In the genomic region with DNA sequence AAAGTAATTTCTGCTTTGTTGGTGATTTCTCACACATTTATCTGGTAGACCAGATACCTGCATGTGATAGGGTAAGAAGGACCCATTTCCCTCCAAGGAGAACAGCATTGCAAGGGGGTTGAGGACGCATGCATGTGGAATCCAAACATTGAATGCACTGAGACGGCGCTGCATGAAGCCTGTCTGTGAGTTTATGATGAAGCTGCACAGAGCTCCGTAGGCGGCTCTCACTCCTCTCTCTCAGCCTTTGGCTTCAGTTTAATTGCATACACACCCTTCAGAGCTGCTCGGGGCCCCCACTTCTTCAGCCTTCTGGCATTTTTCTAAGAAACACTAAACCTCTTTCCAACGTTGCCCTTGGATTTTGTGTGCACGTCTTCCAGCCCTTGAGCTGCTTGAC, we compare ENCODE assay signal across 18 cellular contexts.
DNase-seq lines count a peak whose midpoint lies in the region; ATAC-seq, FAIRE-seq and TF ChIP-seq lines count a peak whose summit lies in the region.
"Had no signal": no experiment of that assay in that cellular context is flagged by ENCODE, and none has a peak within 500 bp of the region (broad histone marks: within the 10 kb centered on the region; RNA-seq: fewer than 3 reads in every experiment).

No MANE protein-coding gene starts in this region.

- H3K27me3 Mint-ChIP-seq in natural killer cell (ENCODE audit: low read depth in 2 of 2) (no peaks in the 10 kb centered on the region), endothelial cell (ENCODE audit: unreplicated experiment) (peaks cover 3% of the 10 kb centered on the region), nephron progenitor cell (ENCODE audit: low read depth, poor library complexity) (no peaks in the 10 kb centered on the region)
- H3K27me3 Mint-ChIP-seq in natural killer cell treated with Interleukin-12 subunit alpha and Interleukin-12 subunit beta and Interleukin-15 and Interleukin-18, amount 100 ng/mL, for 72 hours = no peaks in the 10 kb centered on the region

- peak overlapping the region in 1 of 2 donors; percentile 80 for H3K27ac Mint-ChIP-seq in natural killer cell
- H3K27ac Mint-ChIP-seq in natural killer cell treated with Interleukin-12 subunit alpha and Interleukin-12 subunit beta and Interleukin-15 and Interleukin-18, amount 100 ng/mL, for 72 hours = peak overlapping the region in 1 of 2 donors; percentile 85
- H3K27ac Mint-ChIP-seq in endothelial cell (ENCODE audit: unreplicated experiment) = no peak overlapping the region
- no peak overlapping the region for H3K27ac Mint-ChIP-seq in nephron progenitor cell
- H3K27ac Mint-ChIP-seq: HFFc6 had no signal

- H3K36me3 Mint-ChIP-seq in natural killer cell = no peaks in the 10 kb centered on the region
- H3K36me3 Mint-ChIP-seq in natural killer cell treated with Interleukin-12 subunit alpha and Interleukin-12 subunit beta and Interleukin-15 and Interleukin-18, amount 100 ng/mL, for 72 hours = peaks cover 7% of the 10 kb centered on the region
- peaks cover 10% of the 10 kb centered on the region for H3K36me3 Mint-ChIP-seq in endothelial cell (ENCODE audit: low read depth, unreplicated experiment)
- peaks cover 39% of the 10 kb centered on the region for H3K36me3 Mint-ChIP-seq in nephron progenitor cell (ENCODE audit: low read depth)

- DNase-seq in natural killer cell = no peak
- DNase-seq in natural killer cell treated with Interleukin-12 subunit alpha and Interleukin-12 subunit beta and Interleukin-15 and Interleukin-18, amount 100 ng/mL, for 72 hours (ENCODE audit: low spot score) = no peak
- no peak for DNase-seq in endothelial cell (ENCODE audit: low spot score)
- no peak for DNase-seq in nephron progenitor cell
- DNase-seq in foreskin fibroblast = no peak
- DNase-seq in activated CD8-positive, alpha-beta memory T cell treated with anti-CD3 and anti-CD28 coated beads, Interleukin-2, amount 50 U/mL, for 48 hours = no peak
- DNase-seq in HTR-8/SVneo (ENCODE audit: insufficient read length, low spot score) = no peak
- no peak for DNase-seq in cerebellar cortex (ENCODE audit: low spot score)
- DNase-seq: HFFc6, Kasumi-1, MM.1S, NCI-H1092 treated with DMSO at 0.1 percent for 48 hours, NCI-H1694, NCI-H510A treated with DMSO at 0.1 percent for 48 hours, NCI-H82, Right ventricle myocardium superior had no signal

- peak overlapping the region; percentile 73 for H3K4me3 Mint-ChIP-seq in natural killer cell
- no peak overlapping the region for H3K4me3 Mint-ChIP-seq in natural killer cell treated with Interleukin-12 subunit alpha and Interleukin-12 subunit beta and Interleukin-15 and Interleukin-18, amount 100 ng/mL, for 72 hours
- peak overlapping the region; percentile 19 for H3K4me3 Mint-ChIP-seq in endothelial cell (ENCODE audit: unreplicated experiment)
- peak overlapping the region; percentile 88 for H3K4me3 Mint-ChIP-seq in nephron progenitor cell

- intact Hi-C loops in natural killer cell (cut with micrococcal nuclease) = no loop called here

- H3K9me3 Mint-ChIP-seq in natural killer cell (no peaks in the 10 kb centered on the region), endothelial cell (ENCODE audit: unreplicated experiment) (no peaks in the 10 kb centered on the region), nephron progenitor cell (peaks cover 15% of the 10 kb centered on the region)
- peaks cover 6% of the 10 kb centered on the region for H3K9me3 Mint-ChIP-seq in natural killer cell treated with Interleukin-12 subunit alpha and Interleukin-12 subunit beta and Interleukin-15 and Interleukin-18, amount 100 ng/mL, for 72 hours
- H3K9me3 Mint-ChIP-seq: HFFc6 had no signal

- TF ChIP-seq CTCF in natural killer cell (IDR thresholded peaks at IDR 0.05) (no peak), endothelial cell (IDR thresholded peaks at IDR 0.05; ENCODE audit: unreplicated experiment) (no peak), nephron progenitor cell (IDR thresholded peaks at IDR 0.05) (no peak), foreskin fibroblast (IDR thresholded peaks at IDR 0.05; ENCODE audit: low read depth, low read length) (no peak)

- no peak for FAIRE-seq in HTR-8/SVneo (lab: Jason Lieb, UNC)
- FAIRE-seq: A549 had no signal

- peaks cover 8 to 9% of the 10 kb centered on the region in 2 donors for H3K4me1 Mint-ChIP-seq in natural killer cell
- H3K4me1 Mint-ChIP-seq in natural killer cell treated with Interleukin-12 subunit alpha and Interleukin-12 subunit beta and Interleukin-15 and Interleukin-18, amount 100 ng/mL, for 72 hours (ENCODE audit: low read depth in 2 of 2) = peaks cover 9 to 13% of the 10 kb centered on the region in 2 donors
- H3K4me1 Mint-ChIP-seq in endothelial cell (ENCODE audit: unreplicated experiment) = no peaks in the 10 kb centered on the region
- H3K4me1 Mint-ChIP-seq in nephron progenitor cell = peaks cover 29% of the 10 kb centered on the region

- no peak overlapping the region for H3K4me3 ChIP-seq in foreskin fibroblast (ENCODE audit: low read depth in 1 of 2, low read length in 2 of 2)
- H3K4me3 ChIP-seq: A549 had no signal

- ATAC-seq in natural killer cell = no peak
- no peak for ATAC-seq in natural killer cell treated with Interleukin-12 subunit alpha and Interleukin-12 subunit beta and Interleukin-15 and Interleukin-18, amount 100 ng/mL, for 72 hours
- ATAC-seq: A549, Panc1 had no signal
